ENCODE assay signal across 15 cellular contexts in genomic region chr19:28868836-28869235, GRCh38.
DNase-seq lines count a peak whose midpoint lies in the region; ATAC-seq, FAIRE-seq and TF ChIP-seq lines count a peak whose summit lies in the region.
"Had no signal": no experiment of that assay in that cellular context is flagged by ENCODE, and none has a peak within 500 bp of the region (broad histone marks: within the 10 kb centered on the region; RNA-seq: fewer than 3 reads in every experiment).

No MANE protein-coding gene starts in this region.

- H3K4me2 ChIP-seq in H1 (ENCODE audit: insufficient read depth in 1 of 2, low read depth in 2 of 2, low read length in 2 of 2) (no peak overlapping the region), osteoblast (ENCODE audit: insufficient read depth, low read length) (no peak overlapping the region)

- H3K4me1 ChIP-seq in H1 (replicated peaks in 1 of 4; ENCODE audit: control insufficient read depth in 3 of 4, insufficient read depth in 4 of 4, low read length in 3 of 4) = no peaks in the 10 kb centered on the region; a peak in 1 of 7 replicates
- H3K4me1 ChIP-seq in osteoblast (ENCODE audit: insufficient read depth, low read length) = no peaks in the 10 kb centered on the region
- H3K4me1 ChIP-seq: Caco-2, HAP-1 had no signal

- H4K91ac ChIP-seq in H1 (replicated peaks; ENCODE audit: insufficient read length, low read length) = peak overlapping the region; percentile 45

- TF ChIP-seq CTCF in H1 (IDR thresholded peaks at IDR 0.05; ENCODE audit: control extremely low read depth in 1 of 3, insufficient read depth in 1 of 3, low read depth in 1 of 3, low read length in 3 of 3) = no peak
- TF ChIP-seq CTCF in osteoblast (IDR thresholded peaks at IDR 0.05; ENCODE audit: extremely low read depth, low read depth, low read length) = no peak

- 0 out of 2 replicates have a peak overlapping the region, but pooled peaks have one; percentile 20 for H3K27ac ChIP-seq in H1 (ENCODE audit: low read depth, low read length)
- no peak overlapping the region for H3K27ac ChIP-seq in osteoblast (ENCODE audit: low read depth, low read length)
- H3K27ac ChIP-seq: 22Rv1 had no signal

- H3K4me3 ChIP-seq in H1 (ENCODE audit: extremely low read depth in 1 of 4, insufficient read depth in 2 of 4, low read depth in 3 of 4, low read length in 4 of 4) = no peak overlapping the region
- no peak overlapping the region for H3K4me3 ChIP-seq in osteoblast (ENCODE audit: insufficient read depth, low read length)
- H3K4me3 ChIP-seq: HAP-1 had no signal

- POLR2A ChIA-PET in H1 (lab: Charles Lee; ENCODE audit: partially characterized antibody) = interaction anchor here (0.7 kb wide), 1 partner anchor 629 kb away, joined by 3 read pairs; no protein-coding TSS in a partner anchor

- no peak overlapping the region for H3K9ac ChIP-seq in H1 (replicated peaks in 1 of 4; ENCODE audit: extremely low read depth in 1 of 4, low read depth in 3 of 4, low read length in 3 of 4)

- H3K9me3 ChIP-seq in H1 (ENCODE audit: insufficient read depth in 2 of 2, low read depth in 1 of 2, low read length in 1 of 2) = no peaks in the 10 kb centered on the region; a peak in 1 of 4 replicates
- no peaks in the 10 kb centered on the region for H3K9me3 ChIP-seq in osteoblast (ENCODE audit: low read depth, low read length)
- H3K9me3 ChIP-seq: Caco-2, HAP-1 had no signal

- no peak overlapping the region for H3K56ac ChIP-seq in H1 (replicated peaks; ENCODE audit: insufficient read length, low read depth, low read length)

- H3K27me3 ChIP-seq in H1 (replicated peaks in 1 of 4; ENCODE audit: control insufficient read depth in 3 of 4, extremely low read depth in 1 of 4, insufficient read depth in 3 of 4, low read length in 3 of 4) = no peaks in the 10 kb centered on the region
- H3K27me3 ChIP-seq in osteoblast (ENCODE audit: insufficient read depth, low read length) = no peaks in the 10 kb centered on the region

- H3K23me2 ChIP-seq in H1 (ENCODE audit: low read depth, low read length) = no peaks in the 10 kb centered on the region

- no peaks in the 10 kb centered on the region for H3K79me2 ChIP-seq in H1 (ENCODE audit: control insufficient read depth in 1 of 2, insufficient read depth in 2 of 2, low read length in 2 of 2)
- H3K79me2 ChIP-seq in osteoblast (ENCODE audit: insufficient read depth, low read length) = no peaks in the 10 kb centered on the region

- TF ChIP-seq POLR2A in H1 (IDR thresholded peaks at IDR 0.05; ENCODE audit: control extremely low read depth in 1 of 2, low read depth in 2 of 2, low read length in 2 of 2) = no peak

- H3K79me1 ChIP-seq in H1 (ENCODE audit: low read depth, low read length) = no peaks in the 10 kb centered on the region

- no peak overlapping the region; the same call in 1 of the 2 replicates for H2AFZ ChIP-seq in H1 (ENCODE audit: low read length)
- H2AFZ ChIP-seq in osteoblast (ENCODE audit: low read length) = no peak overlapping the region

- no peak for TF ChIP-seq RAD21 in H1 (IDR thresholded peaks at IDR 0.05 in 1 of 2, conservative IDR thresholded peaks at IDR 0.05 in 1 of 2; ENCODE audit: low read depth in 2 of 2, low read length in 2 of 2)

- CTCF ChIA-PET in H1 (lab: Charles Lee; ENCODE audit: partially characterized antibody) = no interaction called here

- TF ChIP-seq EP300 in H1 (IDR thresholded peaks at IDR 0.05; ENCODE audit: borderline replicate concordance in 1 of 2, low read depth in 2 of 2, low read length in 2 of 2) = no peak

- H2BK20ac ChIP-seq in H1 (ENCODE audit: low read length) = peak overlapping the region; percentile 9

- no peak for ATAC-seq in GM18873 (IDR thresholded peaks at IDR 0.05; ENCODE audit: low FRiP score, unreplicated experiment)

- no peak overlapping the region for H2BK120ac ChIP-seq in H1 (replicated peaks; ENCODE audit: low read depth, low read length)

- 91% methylated on average over 9 of the region's 9 CpGs; no CpG with 5 or more reads in 1 of the 2 experiments for WGBS in H1 (ENCODE audit: extremely low coverage in 1 of 2, insufficient coverage in 1 of 2, insufficient read length in 1 of 2, insufficient replicate concordance in 2 of 2, low coverage in 1 of 2, low lambda C conversion rate in 2 of 2, missing lambda C conversion rate in 1 of 2), 2 experiments

- H2BK5ac ChIP-seq in H1 (ENCODE audit: low read depth, low read length) = peak overlapping the region; percentile 36; the same call in 1 of the 2 replicates

- peak overlapping the region; percentile 48; the same call in 1 of the 2 replicates for H2BK15ac ChIP-seq in H1 (ENCODE audit: low read length)

- FAIRE-seq in H1 (lab: Jason Lieb, UNC) (no peak), urothelium cell line (lab: Jason Lieb, UNC) (peak; percentile 91)
- FAIRE-seq: GM18507 had no signal

- H3K23ac ChIP-seq in H1 (ENCODE audit: insufficient read length) = no peak overlapping the region

- no peak overlapping the region for H3K14ac ChIP-seq in H1 (ENCODE audit: insufficient read length)

- H2BK12ac ChIP-seq in H1 (ENCODE audit: low read depth, low read length) = peak overlapping the region; percentile 56; the same call in 1 of the 2 replicates

- H4K20me1 ChIP-seq in H1 (replicated peaks in 1 of 2; ENCODE audit: control insufficient read depth in 1 of 2, insufficient read depth in 2 of 2, low read length in 2 of 2) = no peaks in the 10 kb centered on the region
- H4K20me1 ChIP-seq in osteoblast (ENCODE audit: insufficient read depth, low read length) = no peaks in the 10 kb centered on the region

- peak overlapping the region; percentile 69; the same call in 1 of the 2 replicates for H2AK5ac ChIP-seq in H1 (ENCODE audit: low read depth, low read length)

- no peak overlapping the region for H4K5ac ChIP-seq in H1 (ENCODE audit: insufficient read length, low read depth, low read length)

- H3K18ac ChIP-seq in H1 (ENCODE audit: extremely low read depth, low read length) = no peak overlapping the region

- no peak overlapping the region for H3K4ac ChIP-seq in H1 (replicated peaks; ENCODE audit: insufficient read length, low read depth, low read length)

- H4K8ac ChIP-seq in H1 (ENCODE audit: extremely low read depth, insufficient read depth, low read length) = no peak overlapping the region

- H3K36me3 ChIP-seq in H1 (ENCODE audit: control insufficient read depth in 2 of 4, insufficient read depth in 4 of 4, low read length in 3 of 4) (no peaks in the 10 kb centered on the region), osteoblast (ENCODE audit: insufficient read depth, low read length) (no peaks in the 10 kb centered on the region)
- H3K36me3 ChIP-seq: HAP-1 had no signal

- DNase-seq in DMS79 treated with DMSO at 0.1 percent for 48 hours (lab: John Stamatoyannopoulos, UW) (peak; percentile 10), DMS79 (lab: John Stamatoyannopoulos, UW) (no peak), NCI-H2029 treated with DMSO at 0.1 percent for 48 hours (lab: John Stamatoyannopoulos, UW) (peak; percentile 69), H1 (ENCODE audit: low read depth in 1 of 2, low spot score in 2 of 2) (no peak), urothelium cell line (ENCODE audit: low spot score) (no peak), C1 segment of cervical spinal cord (lab: John Stamatoyannopoulos, UW) (no peak), osteoblast (ENCODE audit: insufficient read length, low spot score, missing footprints) (no peak)
- DNase-seq: Caco-2; CD8-positive, alpha-beta memory T cell; GOT3; HFFc6 had no signal

TF ChIP-seq in H1, 55 proteins besides CTCF, POLR2A, EP300 and RAD21:
- TF ChIP-seq RBBP5 (IDR thresholded peaks at IDR 0.05; ENCODE audit: borderline replicate concordance, low read depth, low read length) (no peak), PHF8 (conservative IDR thresholded peaks at IDR 0.05; ENCODE audit: low read depth, low read length) (no peak), HDAC6 (IDR thresholded peaks at IDR 0.05; ENCODE audit: low read depth, low read length) (no peak), CBX5 (IDR thresholded peaks at IDR 0.05; ENCODE audit: low read depth, low read length) (no peak), SP2 (IDR thresholded peaks at IDR 0.05; ENCODE audit: low read length) (no peak), RNF2 (IDR thresholded peaks at IDR 0.05; ENCODE audit: borderline replicate concordance, low read depth, low read length, missing control alignments, poor library complexity, severe bottlenecking) (no peak), BCL11A (IDR thresholded peaks at IDR 0.05; ENCODE audit: low read depth in 2 of 2, low read length in 2 of 2) (no peak), TBP (IDR thresholded peaks at IDR 0.05; ENCODE audit: low read depth, low read length) (no peak), SIRT6 (IDR thresholded peaks at IDR 0.05; ENCODE audit: low read length) (no peak), BRCA1 (IDR thresholded peaks at IDR 0.05; ENCODE audit: low read depth, low read length) (no peak), EZH2 (IDR thresholded peaks at IDR 0.05; ENCODE audit: low read depth, low read length, severe bottlenecking) (no peak), SAP30 (IDR thresholded peaks at IDR 0.05; ENCODE audit: insufficient read depth, insufficient replicate concordance, low read length) (no peak), SP1 (IDR thresholded peaks at IDR 0.05; ENCODE audit: low read depth, low read length) (no peak), NANOG (IDR thresholded peaks at IDR 0.05; ENCODE audit: insufficient read depth, low read depth, low read length, poor library complexity, severe bottlenecking) (no peak), BACH1 (IDR thresholded peaks at IDR 0.05; ENCODE audit: low read length) (no peak), GTF2F1 (IDR thresholded peaks at IDR 0.05; ENCODE audit: borderline replicate concordance, low read depth, low read length) (no peak), YY1 (IDR thresholded peaks at IDR 0.05; ENCODE audit: low read depth, low read length) (no peak), TAF7 (optimal IDR thresholded peaks at IDR 0.05; ENCODE audit: borderline replicate concordance, low read depth, low read length) (no peak), SRF (IDR thresholded peaks at IDR 0.05; ENCODE audit: low read depth, low read length) (no peak)

Comparison
In these comparisons a context has a peak if more than half of its experiments do, and no peak if none do; other contexts are left out.
1. DNase-seq: peak in DMS79 treated with DMSO at 0.1 percent for 48 hours (single experiment) and NCI-H2029 treated with DMSO at 0.1 percent for 48 hours (single experiment); none in DMS79 (single experiment), H1 (0 of 2), urothelium cell line (single experiment), C1 segment of cervical spinal cord (0 of 14) and osteoblast (single experiment).